13 cellular contexts compared by ENCODE assay signal in the genomic region with DNA sequence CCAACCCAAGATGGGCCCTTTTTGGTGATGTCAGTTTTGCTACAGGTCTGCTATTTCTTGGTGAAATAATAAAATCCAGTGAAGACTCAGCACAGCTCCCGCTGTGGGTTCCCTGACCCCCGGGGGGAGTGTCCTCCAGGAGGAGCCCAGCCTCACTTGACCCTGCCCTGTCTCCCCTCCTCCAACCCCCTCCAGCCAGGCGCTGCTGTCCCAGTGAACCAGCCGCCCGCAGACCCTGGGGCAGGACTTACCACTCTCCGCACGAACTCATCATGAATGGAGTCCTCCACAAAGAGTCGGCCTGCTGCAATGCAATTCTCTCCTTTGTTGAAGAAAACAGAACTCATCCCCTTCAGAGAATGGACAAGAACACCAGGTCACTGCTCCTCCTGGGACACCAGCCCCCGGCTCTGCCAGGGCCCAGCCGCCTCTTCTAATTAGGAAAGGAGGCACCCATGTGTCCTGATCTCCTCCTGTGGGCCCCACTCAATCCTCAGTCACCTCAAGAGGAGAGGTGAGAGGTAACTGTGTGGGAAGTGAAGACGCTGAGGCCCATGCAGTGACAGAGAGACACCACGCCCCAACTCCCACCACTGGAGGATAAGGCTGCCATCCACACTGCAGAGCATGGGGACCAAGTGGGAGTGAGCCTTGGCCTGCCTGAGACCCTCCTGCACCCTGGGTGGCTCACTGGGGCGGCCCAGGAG.
"Had no signal": no experiment of that assay in that cellular context is flagged by ENCODE, and none has a peak within 500 bp of the region (broad histone marks: within the 10 kb centered on the region; RNA-seq: fewer than 3 reads in every experiment).

No MANE protein-coding gene starts in this region.

- H3K36me3 Mint-ChIP-seq: WTC11 had no signal

- H3K27me3 Mint-ChIP-seq: activated CD4-positive, alpha-beta T cell treated with anti-CD3 and anti-CD28 coated beads, Interleukin-2, amount 10 ng/mL, durations not matched to agents 24 days and 14 days; activated naive CD8-positive, alpha-beta T cell treated with anti-CD3 and anti-CD28 coated beads, Interleukin-2, amount 50 U/mL, for 24 hours; stimulated activated naive CD8-positive, alpha-beta T cell treated with anti-CD3 and anti-CD28 coated beads, Interleukin-15, Interleukin-2, amounts not matched to agents 100 ng/mL and 50 ng/mL, for 24 hours had no signal

- H3K27me3 ChIP-seq: ascending aorta, heart left ventricle had no signal

- H3K9me3 Mint-ChIP-seq: activated CD4-positive, alpha-beta T cell treated with anti-CD3 and anti-CD28 coated beads, Interleukin-2, amount 10 ng/mL, durations not matched to agents 24 days and 14 days; activated naive CD8-positive, alpha-beta T cell treated with anti-CD3 and anti-CD28 coated beads, Interleukin-2, amount 50 U/mL, for 24 hours; stimulated activated naive CD8-positive, alpha-beta T cell treated with anti-CD3 and anti-CD28 coated beads, Interleukin-15, Interleukin-2, amounts not matched to agents 100 ng/mL and 50 ng/mL, for 24 hours; WTC11 had no signal

- H3K4me3 Mint-ChIP-seq: activated CD4-positive, alpha-beta T cell treated with anti-CD3 and anti-CD28 coated beads, Interleukin-2, amount 10 ng/mL, durations not matched to agents 24 days and 14 days; activated naive CD8-positive, alpha-beta T cell treated with anti-CD3 and anti-CD28 coated beads, Interleukin-2, amount 50 U/mL, for 24 hours; stimulated activated naive CD8-positive, alpha-beta T cell treated with anti-CD3 and anti-CD28 coated beads, Interleukin-15, Interleukin-2, amounts not matched to agents 100 ng/mL and 50 ng/mL, for 24 hours; T-helper 17 cell; WTC11 had no signal

- H3K27ac Mint-ChIP-seq: activated CD4-positive, alpha-beta T cell treated with anti-CD3 and anti-CD28 coated beads, Interleukin-2, amount 10 ng/mL, durations not matched to agents 24 days and 14 days; activated naive CD8-positive, alpha-beta T cell treated with anti-CD3 and anti-CD28 coated beads, Interleukin-2, amount 50 U/mL, for 24 hours; stimulated activated naive CD8-positive, alpha-beta T cell treated with anti-CD3 and anti-CD28 coated beads, Interleukin-15, Interleukin-2, amounts not matched to agents 100 ng/mL and 50 ng/mL, for 24 hours; T-helper 17 cell; WTC11 had no signal

- DNase-seq: activated CD4-positive, alpha-beta T cell treated with anti-CD3 and anti-CD28 coated beads, Interleukin-2, amount 10 ng/mL, durations not matched to agents 24 days and 14 days; activated naive CD8-positive, alpha-beta T cell treated with anti-CD3 and anti-CD28 coated beads, Interleukin-2, amount 50 U/mL, for 24 hours; activated T-cell treated with anti-CD3 and anti-CD28 coated beads, Interleukin-2, amount 50 U/mL, for 1 hour; foreskin melanocyte; SHP77; stimulated activated CD4-positive, alpha-beta T cell treated with anti-CD3 and anti-CD28 coated beads, Interleukin-4, amount 100 ng/mL, for 1 hour; stimulated activated CD8-positive, alpha-beta memory T cell treated with anti-CD3 and anti-CD28 coated beads, Interleukin-4, amount 100 ng/mL, for 48 hours had no signal

- H3K4me1 ChIP-seq: ascending aorta, heart left ventricle, prostate gland had no signal

- H3K9me3 ChIP-seq: ascending aorta, heart left ventricle, prostate gland had no signal

- H3K36me3 ChIP-seq: prostate gland had no signal

- H3K4me1 Mint-ChIP-seq: activated CD4-positive, alpha-beta T cell treated with anti-CD3 and anti-CD28 coated beads, Interleukin-2, amount 10 ng/mL, durations not matched to agents 24 days and 14 days; activated naive CD8-positive, alpha-beta T cell treated with anti-CD3 and anti-CD28 coated beads, Interleukin-2, amount 50 U/mL, for 24 hours; T-helper 17 cell; WTC11 had no signal

- H3K4me3 ChIP-seq: ascending aorta, heart left ventricle, prostate gland had no signal

- H3K27ac ChIP-seq: ascending aorta, heart left ventricle, prostate gland had no signal

- ATAC-seq: activated naive CD8-positive, alpha-beta T cell treated with anti-CD3 and anti-CD28 coated beads, Interleukin-2, amount 50 U/mL, for 24 hours; heart left ventricle; T-helper 17 cell; WTC11 had no signal
